17 cellular contexts compared by ENCODE assay signal in genomic region chr14:72142328-72142727, GRCh38.
DNase-seq lines count a peak whose midpoint lies in the region; ATAC-seq and TF ChIP-seq lines count a peak whose summit lies in the region.
"Had no signal": no experiment of that assay in that cellular context is flagged by ENCODE, and none has a peak within 500 bp of the region (broad histone marks: within the 10 kb centered on the region; RNA-seq: fewer than 3 reads in every experiment).

No MANE protein-coding gene starts in this region.

- no peak overlapping the region for H3K9ac ChIP-seq in BLaER1

- POLR2A ChIA-PET in A673 (lab: Charles Lee; ENCODE audit: low non-redundant PET): no interaction called here

- intact Hi-C loops in A673 (cut with micrococcal nuclease; ENCODE audit: unreplicated experiment) (no loop called here), natural killer cell (cut with micrococcal nuclease) (no loop called here)

- H3K4me2 ChIP-seq in BLaER1: peak overlapping the region; percentile 45

- no peaks in the 10 kb centered on the region for H3K4me1 Mint-ChIP-seq in natural killer cell
- H3K4me1 Mint-ChIP-seq: T-cell had no signal

- H3K27ac ChIP-seq in A673 (ENCODE audit: low read depth, low read length, poor library complexity, severe bottlenecking) (no peak overlapping the region), BLaER1 (no peak overlapping the region), gastroesophageal sphincter (no peak overlapping the region)

- H3K27me3 Mint-ChIP-seq in natural killer cell (ENCODE audit: low read depth in 2 of 2): peaks cover 3 to 18% of the 10 kb centered on the region in 2 donors

- TF ChIP-seq EP300 in gastroesophageal sphincter (IDR thresholded peaks at IDR 0.05): no peak

- peak; percentile 4 for DNase-seq in A673 (ENCODE audit: low spot score)
- peak; percentile 56 for DNase-seq in NCI-H524 treated with DMSO at 0.1 percent for 48 hours (lab: John Stamatoyannopoulos, UW)
- DNase-seq in SK-N-DZ (ENCODE audit: low spot score): peak; percentile 6
- DNase-seq in natural killer cell: no peak
- DNase-seq: AML-193; H7; HFFc6; NCI-H1105 treated with DMSO at 0.1 percent for 48 hours; NCI-H1930; NCI-H446 treated with DMSO at 0.1 percent for 48 hours; NK-92 treated with Interleukin-12 subunit alpha and Interleukin-12 subunit beta, amount 100 ng/mL, for 24 hours; T-cell had no signal

- no peak overlapping the region for H3K27ac Mint-ChIP-seq in natural killer cell
- H3K27ac Mint-ChIP-seq: HFFc6, T-cell had no signal

- H3K27me3 ChIP-seq in A673 (replicated peaks; ENCODE audit: insufficient read depth, low read depth, low read length, poor library complexity) (no peaks in the 10 kb centered on the region), BLaER1 (no peaks in the 10 kb centered on the region), gastroesophageal sphincter (no peaks in the 10 kb centered on the region)

- H3K9me3 ChIP-seq in A673 (ENCODE audit: low read depth, low read length, poor library complexity, severe bottlenecking) (no peaks in the 10 kb centered on the region), BLaER1 (no peaks in the 10 kb centered on the region), gastroesophageal sphincter (no peaks in the 10 kb centered on the region)

- H3K4me3 Mint-ChIP-seq in natural killer cell: no peak overlapping the region
- H3K4me3 Mint-ChIP-seq: HFFc6, T-cell had no signal

- no peaks in the 10 kb centered on the region for H4K20me1 ChIP-seq in BLaER1

- no peak for TF ChIP-seq POLR2A in gastroesophageal sphincter (IDR thresholded peaks at IDR 0.05)

- ATAC-seq in GM19397 (IDR thresholded peaks at IDR 0.05; ENCODE audit: unreplicated experiment): no peak
- no peak for ATAC-seq in natural killer cell
- ATAC-seq in gastroesophageal sphincter: no peak
- ATAC-seq: Right ventricle myocardium inferior, SK-N-SH treated with all-trans-retinoic acid at 6 μM for 48 hours, T-cell had no signal

- no peaks in the 10 kb centered on the region for H3K36me3 Mint-ChIP-seq in natural killer cell
- H3K36me3 Mint-ChIP-seq: T-cell had no signal

- no peaks in the 10 kb centered on the region for H3K4me1 ChIP-seq in A673 (ENCODE audit: insufficient read depth, low read length, poor library complexity, severe bottlenecking)
- peaks cover 21% of the 10 kb centered on the region for H3K4me1 ChIP-seq in BLaER1
- H3K4me1 ChIP-seq in gastroesophageal sphincter: no peaks in the 10 kb centered on the region

- no TSS peak for BruUV-seq in A673 (replicated peaks; lab: Mats Ljungman, UMichigan)

- CTCF ChIA-PET in A673 (lab: Charles Lee): no interaction called here

- TF ChIP-seq CTCF in A673 (conservative IDR thresholded peaks at IDR 0.05; ENCODE audit: low read depth, low read length) (no peak), natural killer cell (IDR thresholded peaks at IDR 0.05) (no peak), gastroesophageal sphincter (IDR thresholded peaks at IDR 0.05) (no peak)

- H3K36me3 ChIP-seq in A673 (ENCODE audit: insufficient read depth, low read length, poor library complexity, severe bottlenecking) (no peaks in the 10 kb centered on the region), BLaER1 (no peaks in the 10 kb centered on the region), gastroesophageal sphincter (no peaks in the 10 kb centered on the region)

- H3K9me3 Mint-ChIP-seq in natural killer cell: no peaks in the 10 kb centered on the region
- H3K9me3 Mint-ChIP-seq: T-cell had no signal

- H3K4me3 ChIP-seq in A673 (ENCODE audit: low read depth, low read length, poor library complexity, severe bottlenecking) (no peak overlapping the region), BLaER1 (no peak overlapping the region), gastroesophageal sphincter (no peak overlapping the region)

- 86 to 92% methylated on average over 2 of the region's 2 CpGs for WGBS in gastroesophageal sphincter (ENCODE audit: low coverage in 1 of 2), 2 donors
